ENCODE assay signal across 1 cellular context in the genomic region with DNA sequence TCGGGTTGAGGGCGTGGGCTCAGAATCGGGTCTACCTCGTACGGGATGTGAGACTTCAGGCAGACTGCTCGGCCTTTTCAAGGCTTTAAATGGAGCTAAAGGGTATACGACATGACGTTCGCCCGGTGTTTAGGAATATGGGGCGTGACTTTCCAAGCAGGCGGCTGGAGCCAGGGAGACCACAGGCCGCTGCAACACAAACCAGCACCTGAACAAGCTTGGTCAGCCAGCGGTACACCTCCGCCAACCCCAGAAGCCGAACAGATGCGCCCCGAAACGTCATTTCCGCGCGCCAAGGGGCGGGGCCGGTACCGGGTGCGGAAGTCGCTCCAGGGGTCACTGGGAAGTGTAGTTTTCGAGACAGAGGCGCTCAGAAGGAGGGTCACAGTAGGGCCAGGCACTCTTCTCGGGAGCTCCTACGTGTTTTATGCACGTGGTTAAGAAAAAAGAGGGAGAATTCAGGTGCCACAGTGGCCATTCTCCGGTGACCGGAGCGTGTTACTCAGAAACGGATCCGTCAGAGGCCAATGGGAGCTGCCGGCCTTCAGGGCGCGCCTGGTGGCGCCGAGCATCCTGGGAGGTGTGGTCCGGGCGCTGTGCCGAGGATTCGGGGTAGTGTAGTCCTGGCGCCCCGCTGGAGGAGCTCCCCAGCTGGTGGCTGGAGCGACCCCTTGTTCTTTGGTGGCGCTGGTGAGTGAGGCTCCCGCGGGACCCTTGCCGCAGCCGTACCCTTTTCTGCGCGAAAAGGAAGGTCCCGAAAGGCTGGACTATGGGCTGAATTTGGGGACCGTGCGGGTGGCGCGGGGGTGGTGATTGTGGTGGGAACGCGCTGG.
TF ChIP-seq lines count a peak whose summit lies in the region.

A gene (plus strand): TSS at position 613 of the 833 bp plus-strand sequence. CDS start 17,160 bp downstream, outside the sequence.

TF ChIP-seq in HepG2, 621 proteins besides CTCF, POLR2A, EP300 and RAD21 (continued from another document and continues in another):
- TF ChIP-seq NKX3-1 (CRISPR knock-in tag; IDR thresholded peaks at IDR 0.05) (peak; percentile 88), ZBTB20 (CRISPR knock-in tag; IDR thresholded peaks at IDR 0.05; ENCODE audit: borderline replicate concordance, low read depth) (no peak), DNMT3B (CRISPR knock-in tag; conservative IDR thresholded peaks at IDR 0.05) (peak; percentile 95), SSRP1 (CRISPR knock-in tag; IDR thresholded peaks at IDR 0.05) (peak; percentile 84; the same call in 1 of the 2 replicates), ZMYM2 (CRISPR knock-in tag; IDR thresholded peaks at IDR 0.05) (no peak), ATF1 (CRISPR knock-in tag; IDR thresholded peaks at IDR 0.05) (peak; percentile 100), ZNF619 (CRISPR knock-in tag; IDR thresholded peaks at IDR 0.05) (peak; percentile 79; the same call in 1 of the 2 replicates), FLYWCH1 (CRISPR knock-in tag; IDR thresholded peaks at IDR 0.05) (no peak), NFE2L2 (IDR thresholded peaks at IDR 0.05; ENCODE audit: low read length) (peak; percentile 25; the same call in 1 of the 2 replicates), ZBTB1 (CRISPR knock-in tag; IDR thresholded peaks at IDR 0.05; ENCODE audit: borderline replicate concordance) (no peak), ISX (CRISPR knock-in tag; conservative IDR thresholded peaks at IDR 0.05) (no peak; the same call in 1 of the 2 replicates), CBX5 (CRISPR knock-in tag; IDR thresholded peaks at IDR 0.05; ENCODE audit: borderline replicate concordance) (peak; percentile 42; the same call in 1 of the 2 replicates), HDAC6 (IDR thresholded peaks at IDR 0.05; ENCODE audit: low read depth, low read length) (no peak), CREM (IDR thresholded peaks at IDR 0.05) (peak; percentile 100), CREM (CRISPR knock-in tag; IDR thresholded peaks at IDR 0.05) (peak; percentile 95), DMAP1 (CRISPR knock-in tag; IDR thresholded peaks at IDR 0.05) (peak; percentile 96), ZFAT (CRISPR knock-in tag; conservative IDR thresholded peaks at IDR 0.05) (no peak), NBN (conservative IDR thresholded peaks at IDR 0.05) (no peak), HNRNPLL (IDR thresholded peaks at IDR 0.05; ENCODE audit: low read depth, low read length, poor library complexity, severe bottlenecking) (peak; percentile 73), KLF6 (CRISPR knock-in tag; IDR thresholded peaks at IDR 0.05) (peak; percentile 92), ZNF605 (CRISPR knock-in tag; IDR thresholded peaks at IDR 0.05) (peak; percentile 95), MIER2 (CRISPR knock-in tag; IDR thresholded peaks at IDR 0.05) (no peak), MXI1 (IDR thresholded peaks at IDR 0.05; ENCODE audit: borderline replicate concordance, low read depth, low read length) (peak; percentile 69; the same call in 1 of the 3 replicates), ZNF792 (CRISPR knock-in tag; IDR thresholded peaks at IDR 0.05) (peak; percentile 89; the same call in 1 of the 2 replicates), MTF2 (CRISPR knock-in tag; IDR thresholded peaks at IDR 0.05; ENCODE audit: borderline replicate concordance) (peak; percentile 98), PHF21A (CRISPR knock-in tag; IDR thresholded peaks at IDR 0.05) (peak; percentile 73; the same call in 1 of the 2 replicates), ZNF878 (CRISPR knock-in tag; IDR thresholded peaks at IDR 0.05) (peak; percentile 37; the same call in 1 of the 2 replicates), ZNF572 (CRISPR knock-in tag; IDR thresholded peaks at IDR 0.05) (peak; percentile 73), NAIF1 (CRISPR knock-in tag; IDR thresholded peaks at IDR 0.05; ENCODE audit: borderline replicate concordance) (peak; percentile 94), MED13 (CRISPR knock-in tag; IDR thresholded peaks at IDR 0.05) (no peak; the same call in 1 of the 2 replicates), FOXK1 (CRISPR knock-in tag; IDR thresholded peaks at IDR 0.05; ENCODE audit: borderline replicate concordance, low read depth) (peak; percentile 86), ZNF12 (CRISPR knock-in tag; IDR thresholded peaks at IDR 0.05) (peak; percentile 80)
- TF ChIP-seq, protein P1, sequence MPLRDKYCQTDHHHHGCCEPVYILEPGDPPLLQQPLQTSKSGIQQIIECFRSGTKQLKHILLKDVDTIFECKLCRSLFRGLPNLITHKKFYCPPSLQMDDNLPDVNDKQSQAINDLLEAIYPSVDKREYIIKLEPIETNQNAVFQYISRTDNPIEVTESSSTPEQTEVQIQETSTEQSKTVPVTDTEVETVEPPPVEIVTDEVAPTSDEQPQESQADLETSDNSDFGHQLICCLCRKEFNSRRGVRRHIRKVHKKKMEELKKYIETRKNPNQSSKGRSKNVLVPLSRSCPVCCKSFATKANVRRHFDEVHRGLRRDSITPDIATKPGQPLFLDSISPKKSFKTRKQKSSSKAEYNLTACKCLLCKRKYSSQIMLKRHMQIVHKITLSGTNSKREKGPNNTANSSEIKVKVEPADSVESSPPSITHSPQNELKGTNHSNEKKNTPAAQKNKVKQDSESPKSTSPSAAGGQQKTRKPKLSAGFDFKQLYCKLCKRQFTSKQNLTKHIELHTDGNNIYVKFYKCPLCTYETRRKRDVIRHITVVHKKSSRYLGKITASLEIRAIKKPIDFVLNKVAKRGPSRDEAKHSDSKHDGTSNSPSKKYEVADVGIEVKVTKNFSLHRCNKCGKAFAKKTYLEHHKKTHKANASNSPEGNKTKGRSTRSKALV (CRISPR knock-in tag; IDR thresholded peaks at IDR 0.05), result peak; percentile 79; the same call in 1 of the 2 replicates
- TF ChIP-seq, protein P2, sequence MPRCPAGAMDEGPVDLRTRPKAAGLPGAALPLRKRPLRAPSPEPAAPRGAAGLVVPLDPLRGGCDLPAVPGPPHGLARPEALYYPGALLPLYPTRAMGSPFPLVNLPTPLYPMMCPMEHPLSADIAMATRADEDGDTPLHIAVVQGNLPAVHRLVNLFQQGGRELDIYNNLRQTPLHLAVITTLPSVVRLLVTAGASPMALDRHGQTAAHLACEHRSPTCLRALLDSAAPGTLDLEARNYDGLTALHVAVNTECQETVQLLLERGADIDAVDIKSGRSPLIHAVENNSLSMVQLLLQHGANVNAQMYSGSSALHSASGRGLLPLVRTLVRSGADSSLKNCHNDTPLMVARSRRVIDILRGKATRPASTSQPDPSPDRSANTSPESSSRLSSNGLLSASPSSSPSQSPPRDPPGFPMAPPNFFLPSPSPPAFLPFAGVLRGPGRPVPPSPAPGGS (CRISPR knock-in tag; IDR thresholded peaks at IDR 0.05), result 0 out of 2 replicates have a peak, but pooled peaks have one; percentile 23
- TF ChIP-seq, protein P3, sequence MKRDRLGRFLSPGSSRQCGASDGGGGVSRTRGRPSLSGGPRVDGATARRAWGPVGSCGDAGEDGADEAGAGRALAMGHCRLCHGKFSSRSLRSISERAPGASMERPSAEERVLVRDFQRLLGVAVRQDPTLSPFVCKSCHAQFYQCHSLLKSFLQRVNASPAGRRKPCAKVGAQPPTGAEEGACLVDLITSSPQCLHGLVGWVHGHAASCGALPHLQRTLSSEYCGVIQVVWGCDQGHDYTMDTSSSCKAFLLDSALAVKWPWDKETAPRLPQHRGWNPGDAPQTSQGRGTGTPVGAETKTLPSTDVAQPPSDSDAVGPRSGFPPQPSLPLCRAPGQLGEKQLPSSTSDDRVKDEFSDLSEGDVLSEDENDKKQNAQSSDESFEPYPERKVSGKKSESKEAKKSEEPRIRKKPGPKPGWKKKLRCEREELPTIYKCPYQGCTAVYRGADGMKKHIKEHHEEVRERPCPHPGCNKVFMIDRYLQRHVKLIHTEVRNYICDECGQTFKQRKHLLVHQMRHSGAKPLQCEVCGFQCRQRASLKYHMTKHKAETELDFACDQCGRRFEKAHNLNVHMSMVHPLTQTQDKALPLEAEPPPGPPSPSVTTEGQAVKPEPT (CRISPR knock-in tag; IDR thresholded peaks at IDR 0.05; ENCODE audit: low read depth), result peak; percentile 55; the same call in 1 of the 2 replicates
- TF ChIP-seq, protein P4, sequence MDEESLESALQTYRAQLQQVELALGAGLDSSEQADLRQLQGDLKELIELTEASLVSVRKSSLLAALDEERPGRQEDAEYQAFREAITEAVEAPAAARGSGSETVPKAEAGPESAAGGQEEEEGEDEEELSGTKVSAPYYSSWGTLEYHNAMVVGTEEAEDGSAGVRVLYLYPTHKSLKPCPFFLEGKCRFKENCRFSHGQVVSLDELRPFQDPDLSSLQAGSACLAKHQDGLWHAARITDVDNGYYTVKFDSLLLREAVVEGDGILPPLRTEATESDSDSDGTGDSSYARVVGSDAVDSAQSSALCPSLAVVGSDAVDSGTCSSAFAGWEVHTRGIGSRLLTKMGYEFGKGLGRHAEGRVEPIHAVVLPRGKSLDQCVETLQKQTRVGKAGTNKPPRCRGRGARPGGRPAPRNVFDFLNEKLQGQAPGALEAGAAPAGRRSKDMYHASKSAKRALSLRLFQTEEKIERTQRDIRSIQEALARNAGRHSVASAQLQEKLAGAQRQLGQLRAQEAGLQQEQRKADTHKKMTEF (CRISPR knock-in tag; IDR thresholded peaks at IDR 0.05), result peak; percentile 96
- TF ChIP-seq, protein P5, sequence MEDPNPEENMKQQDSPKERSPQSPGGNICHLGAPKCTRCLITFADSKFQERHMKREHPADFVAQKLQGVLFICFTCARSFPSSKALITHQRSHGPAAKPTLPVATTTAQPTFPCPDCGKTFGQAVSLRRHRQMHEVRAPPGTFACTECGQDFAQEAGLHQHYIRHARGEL (CRISPR knock-in tag; IDR thresholded peaks at IDR 0.05), result no peak; the same call in 1 of the 2 replicates
- TF ChIP-seq, protein P6, sequence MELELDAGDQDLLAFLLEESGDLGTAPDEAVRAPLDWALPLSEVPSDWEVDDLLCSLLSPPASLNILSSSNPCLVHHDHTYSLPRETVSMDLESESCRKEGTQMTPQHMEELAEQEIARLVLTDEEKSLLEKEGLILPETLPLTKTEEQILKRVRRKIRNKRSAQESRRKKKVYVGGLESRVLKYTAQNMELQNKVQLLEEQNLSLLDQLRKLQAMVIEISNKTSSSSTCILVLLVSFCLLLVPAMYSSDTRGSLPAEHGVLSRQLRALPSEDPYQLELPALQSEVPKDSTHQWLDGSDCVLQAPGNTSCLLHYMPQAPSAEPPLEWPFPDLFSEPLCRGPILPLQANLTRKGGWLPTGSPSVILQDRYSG (CRISPR knock-in tag; IDR thresholded peaks at IDR 0.05), result no peak; the same call in 1 of the 2 replicates
- TF ChIP-seq, protein P7, sequence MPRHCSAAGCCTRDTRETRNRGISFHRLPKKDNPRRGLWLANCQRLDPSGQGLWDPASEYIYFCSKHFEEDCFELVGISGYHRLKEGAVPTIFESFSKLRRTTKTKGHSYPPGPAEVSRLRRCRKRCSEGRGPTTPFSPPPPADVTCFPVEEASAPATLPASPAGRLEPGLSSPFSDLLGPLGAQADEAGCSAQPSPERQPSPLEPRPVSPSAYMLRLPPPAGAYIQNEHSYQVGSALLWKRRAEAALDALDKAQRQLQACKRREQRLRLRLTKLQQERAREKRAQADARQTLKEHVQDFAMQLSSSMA (CRISPR knock-in tag; IDR thresholded peaks at IDR 0.05), result peak; percentile 95
- TF ChIP-seq, protein P8, sequence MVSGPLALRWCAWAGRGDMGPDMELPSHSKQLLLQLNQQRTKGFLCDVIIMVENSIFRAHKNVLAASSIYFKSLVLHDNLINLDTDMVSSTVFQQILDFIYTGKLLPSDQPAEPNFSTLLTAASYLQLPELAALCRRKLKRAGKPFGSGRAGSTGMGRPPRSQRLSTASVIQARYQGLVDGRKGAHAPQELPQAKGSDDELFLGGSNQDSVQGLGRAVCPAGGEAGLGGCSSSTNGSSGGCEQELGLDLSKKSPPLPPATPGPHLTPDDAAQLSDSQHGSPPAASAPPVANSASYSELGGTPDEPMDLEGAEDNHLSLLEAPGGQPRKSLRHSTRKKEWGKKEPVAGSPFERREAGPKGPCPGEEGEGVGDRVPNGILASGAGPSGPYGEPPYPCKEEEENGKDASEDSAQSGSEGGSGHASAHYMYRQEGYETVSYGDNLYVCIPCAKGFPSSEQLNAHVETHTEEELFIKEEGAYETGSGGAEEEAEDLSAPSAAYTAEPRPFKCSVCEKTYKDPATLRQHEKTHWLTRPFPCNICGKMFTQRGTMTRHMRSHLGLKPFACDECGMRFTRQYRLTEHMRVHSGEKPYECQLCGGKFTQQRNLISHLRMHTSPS (CRISPR knock-in tag; IDR thresholded peaks at IDR 0.05; ENCODE audit: low read depth), result no peak
- TF ChIP-seq, protein P9, sequence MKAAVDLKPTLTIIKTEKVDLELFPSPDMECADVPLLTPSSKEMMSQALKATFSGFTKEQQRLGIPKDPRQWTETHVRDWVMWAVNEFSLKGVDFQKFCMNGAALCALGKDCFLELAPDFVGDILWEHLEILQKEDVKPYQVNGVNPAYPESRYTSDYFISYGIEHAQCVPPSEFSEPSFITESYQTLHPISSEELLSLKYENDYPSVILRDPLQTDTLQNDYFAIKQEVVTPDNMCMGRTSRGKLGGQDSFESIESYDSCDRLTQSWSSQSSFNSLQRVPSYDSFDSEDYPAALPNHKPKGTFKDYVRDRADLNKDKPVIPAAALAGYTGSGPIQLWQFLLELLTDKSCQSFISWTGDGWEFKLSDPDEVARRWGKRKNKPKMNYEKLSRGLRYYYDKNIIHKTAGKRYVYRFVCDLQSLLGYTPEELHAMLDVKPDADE (CRISPR knock-in tag; IDR thresholded peaks at IDR 0.05), result no peak; the same call in 1 of the 2 replicates
- TF ChIP-seq, protein P10, sequence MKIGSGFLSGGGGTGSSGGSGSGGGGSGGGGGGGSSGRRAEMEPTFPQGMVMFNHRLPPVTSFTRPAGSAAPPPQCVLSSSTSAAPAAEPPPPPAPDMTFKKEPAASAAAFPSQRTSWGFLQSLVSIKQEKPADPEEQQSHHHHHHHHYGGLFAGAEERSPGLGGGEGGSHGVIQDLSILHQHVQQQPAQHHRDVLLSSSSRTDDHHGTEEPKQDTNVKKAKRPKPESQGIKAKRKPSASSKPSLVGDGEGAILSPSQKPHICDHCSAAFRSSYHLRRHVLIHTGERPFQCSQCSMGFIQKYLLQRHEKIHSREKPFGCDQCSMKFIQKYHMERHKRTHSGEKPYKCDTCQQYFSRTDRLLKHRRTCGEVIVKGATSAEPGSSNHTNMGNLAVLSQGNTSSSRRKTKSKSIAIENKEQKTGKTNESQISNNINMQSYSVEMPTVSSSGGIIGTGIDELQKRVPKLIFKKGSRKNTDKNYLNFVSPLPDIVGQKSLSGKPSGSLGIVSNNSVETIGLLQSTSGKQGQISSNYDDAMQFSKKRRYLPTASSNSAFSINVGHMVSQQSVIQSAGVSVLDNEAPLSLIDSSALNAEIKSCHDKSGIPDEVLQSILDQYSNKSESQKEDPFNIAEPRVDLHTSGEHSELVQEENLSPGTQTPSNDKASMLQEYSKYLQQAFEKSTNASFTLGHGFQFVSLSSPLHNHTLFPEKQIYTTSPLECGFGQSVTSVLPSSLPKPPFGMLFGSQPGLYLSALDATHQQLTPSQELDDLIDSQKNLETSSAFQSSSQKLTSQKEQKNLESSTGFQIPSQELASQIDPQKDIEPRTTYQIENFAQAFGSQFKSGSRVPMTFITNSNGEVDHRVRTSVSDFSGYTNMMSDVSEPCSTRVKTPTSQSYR (CRISPR knock-in tag; IDR thresholded peaks at IDR 0.05; ENCODE audit: borderline replicate concordance), result peak; percentile 24; the same call in 1 of the 2 replicates
- TF ChIP-seq, protein P11, sequence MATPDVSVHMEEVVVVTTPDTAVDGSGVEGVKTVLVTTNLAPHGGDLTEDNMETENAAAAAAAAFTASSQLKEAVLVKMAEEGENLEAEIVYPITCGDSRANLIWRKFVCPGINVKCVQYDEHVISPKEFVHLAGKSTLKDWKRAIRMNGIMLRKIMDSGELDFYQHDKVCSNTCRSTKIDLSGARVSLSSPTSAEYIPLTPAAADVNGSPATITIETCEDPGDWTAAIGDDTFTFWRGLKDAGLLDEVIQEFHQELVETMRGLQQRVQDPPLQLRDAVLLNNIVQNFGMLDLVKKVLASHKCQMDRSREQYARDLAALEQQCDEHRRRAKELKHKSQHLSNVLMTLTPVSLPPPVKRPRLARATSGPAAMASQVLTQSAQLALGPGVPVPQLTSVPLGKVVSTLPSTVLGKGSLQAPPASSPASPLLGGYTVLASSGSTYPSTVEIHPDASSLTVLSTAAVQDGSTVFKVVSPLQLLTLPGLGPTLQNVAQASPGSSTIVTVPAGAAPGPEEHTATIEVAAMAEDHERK (CRISPR knock-in tag; IDR thresholded peaks at IDR 0.05; ENCODE audit: low read depth), result 0 out of 2 replicates have a peak, but pooled peaks have one; percentile 28
